28 cellular contexts compared by ENCODE assay signal in the genomic region with DNA sequence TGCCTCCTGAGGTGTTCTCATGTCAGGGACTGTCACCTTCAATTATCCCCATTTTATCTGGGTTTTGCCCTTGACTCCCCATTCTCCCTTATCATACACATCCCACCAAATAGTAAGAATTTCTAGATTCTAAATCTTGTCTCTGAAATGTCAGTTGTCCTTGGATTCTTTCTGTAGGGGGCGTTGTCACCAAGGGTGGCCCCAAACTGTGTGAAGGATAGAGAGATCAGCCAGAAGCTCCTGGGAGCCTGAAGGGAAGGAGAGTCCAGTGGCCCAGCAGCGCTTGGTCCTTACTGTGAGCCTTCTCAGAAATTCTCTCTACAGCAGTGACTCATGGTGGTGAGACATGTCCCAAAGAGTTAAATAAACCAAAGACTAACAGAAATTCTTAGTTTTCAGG.
"Had no signal": no experiment of that assay in that cellular context is flagged by ENCODE, and none has a peak within 500 bp of the region (broad histone marks: within the 10 kb centered on the region; RNA-seq: fewer than 3 reads in every experiment).

No MANE protein-coding gene starts in this region.

- H3K27ac ChIP-seq: ascending aorta, brain microvascular endothelial cell, epithelial cell of prostate, WERI-Rb-1 had no signal

- H3K36me3 Mint-ChIP-seq: activated CD4-positive, alpha-beta memory T cell treated with anti-CD3 and anti-CD28 coated beads for 36 hours; activated naive CD4-positive, alpha-beta T cell treated with anti-CD3 and anti-CD28 coated beads, Interleukin-2, amount 10 ng/mL, durations not matched to agents 7 days and 5 days; activated naive CD4-positive, alpha-beta T cell treated with anti-CD3 and anti-CD28 coated beads, Interleukin-2, amount 50 U/mL, for 72 hours; activated naive CD8-positive, alpha-beta T cell treated with anti-CD3 and anti-CD28 coated beads, Interleukin-2, amount 10 ng/mL, durations not matched to agents 7 days and 5 days had no signal

- H3K4me3 ChIP-seq: ascending aorta had no signal

- H3K9me3 Mint-ChIP-seq: activated CD4-positive, alpha-beta memory T cell treated with anti-CD3 and anti-CD28 coated beads for 36 hours; activated CD4-positive, alpha-beta T cell treated with anti-CD3 and anti-CD28 coated beads, Interleukin-2, amount 10 ng/mL, durations not matched to agents 24 days and 14 days; activated naive CD4-positive, alpha-beta T cell treated with anti-CD3 and anti-CD28 coated beads, Interleukin-2, amount 10 ng/mL, durations not matched to agents 7 days and 5 days; activated naive CD4-positive, alpha-beta T cell treated with anti-CD3 and anti-CD28 coated beads, Interleukin-2, amount 50 U/mL, for 72 hours; activated naive CD8-positive, alpha-beta T cell treated with anti-CD3 and anti-CD28 coated beads, Interleukin-2, amount 10 ng/mL, durations not matched to agents 7 days and 5 days; activated T-cell treated with anti-CD3 and anti-CD28 coated beads, Interleukin-2, amount 50 U/mL, for 24 hours; activated T-cell treated with anti-CD3 and anti-CD28 coated beads, Interleukin-2, amount 50 U/mL, for 72 hours; T-helper 2 cell treated with Interferon-gamma antibody and Interleukin-4, amounts not matched to agents 5 μg/mL and 100 μg/mL, for 36 hours had no signal

- H3K4me3 Mint-ChIP-seq: activated CD4-positive, alpha-beta memory T cell treated with anti-CD3 and anti-CD28 coated beads for 36 hours; activated CD4-positive, alpha-beta T cell treated with anti-CD3 and anti-CD28 coated beads for 36 hours; activated CD4-positive, alpha-beta T cell treated with anti-CD3 and anti-CD28 coated beads, Interleukin-2, amount 10 ng/mL, durations not matched to agents 24 days and 14 days; activated CD8-positive, alpha-beta T cell treated with anti-CD3 and anti-CD28 coated beads, Interleukin-2, amount 10 ng/mL, durations not matched to agents 7 days and 5 days; activated naive CD4-positive, alpha-beta T cell treated with anti-CD3 and anti-CD28 coated beads, Interleukin-2, amount 10 ng/mL, durations not matched to agents 7 days and 5 days; activated naive CD8-positive, alpha-beta T cell treated with anti-CD3 and anti-CD28 coated beads, Interleukin-2, amount 10 ng/mL, durations not matched to agents 7 days and 5 days; activated T-cell treated with anti-CD3 and anti-CD28 coated beads, Interleukin-2, amount 50 U/mL, for 24 hours; activated T-cell treated with anti-CD3 and anti-CD28 coated beads, Interleukin-2, amount 50 U/mL, for 72 hours; effector memory CD8-positive, alpha-beta T cell; T-helper 17 cell; T-helper 2 cell treated with Interferon-gamma antibody and Interleukin-4, amounts not matched to agents 5 μg/mL and 100 μg/mL, for 36 hours had no signal

- H3K4me1 ChIP-seq: ascending aorta had no signal

- ATAC-seq: activated CD4-positive, alpha-beta T cell treated with anti-CD3 and anti-CD28 coated beads for 36 hours; activated CD8-positive, alpha-beta T cell treated with anti-CD3 and anti-CD28 coated beads, Interleukin-2, amount 10 ng/mL, durations not matched to agents 7 days and 5 days; activated naive CD4-positive, alpha-beta T cell treated with anti-CD3 and anti-CD28 coated beads, Interleukin-2, amount 50 U/mL, for 72 hours; activated T-cell treated with anti-CD3 and anti-CD28 coated beads, Interleukin-2, amount 50 U/mL, for 72 hours; effector memory CD8-positive, alpha-beta T cell; T-helper 17 cell had no signal

- H3K36me3 ChIP-seq: ascending aorta, brain microvascular endothelial cell, WERI-Rb-1 had no signal

- H3K4me1 Mint-ChIP-seq: activated CD4-positive, alpha-beta T cell treated with anti-CD3 and anti-CD28 coated beads for 36 hours; activated CD4-positive, alpha-beta T cell treated with anti-CD3 and anti-CD28 coated beads, Interleukin-2, amount 10 ng/mL, durations not matched to agents 24 days and 14 days; activated naive CD4-positive, alpha-beta T cell treated with anti-CD3 and anti-CD28 coated beads, Interleukin-2, amount 10 ng/mL, durations not matched to agents 7 days and 5 days; activated naive CD8-positive, alpha-beta T cell treated with anti-CD3 and anti-CD28 coated beads, Interleukin-2, amount 10 ng/mL, durations not matched to agents 7 days and 5 days; T-helper 17 cell had no signal

- H3K27me3 ChIP-seq: ascending aorta, brain microvascular endothelial cell had no signal

- H3K9me3 ChIP-seq: ascending aorta had no signal

- H3K27ac Mint-ChIP-seq: activated CD4-positive, alpha-beta memory T cell treated with anti-CD3 and anti-CD28 coated beads for 36 hours; activated CD4-positive, alpha-beta T cell treated with anti-CD3 and anti-CD28 coated beads for 36 hours; activated CD4-positive, alpha-beta T cell treated with anti-CD3 and anti-CD28 coated beads, Interleukin-2, amount 10 ng/mL, durations not matched to agents 24 days and 14 days; activated CD8-positive, alpha-beta T cell treated with anti-CD3 and anti-CD28 coated beads, Interleukin-2, amount 10 ng/mL, durations not matched to agents 7 days and 5 days; activated naive CD4-positive, alpha-beta T cell treated with anti-CD3 and anti-CD28 coated beads, Interleukin-2, amount 10 ng/mL, durations not matched to agents 7 days and 5 days; activated naive CD4-positive, alpha-beta T cell treated with anti-CD3 and anti-CD28 coated beads, Interleukin-2, amount 50 U/mL, for 72 hours; activated naive CD8-positive, alpha-beta T cell treated with anti-CD3 and anti-CD28 coated beads, Interleukin-2, amount 10 ng/mL, durations not matched to agents 7 days and 5 days; activated T-cell treated with anti-CD3 and anti-CD28 coated beads, Interleukin-2, amount 50 U/mL, for 24 hours; activated T-cell treated with anti-CD3 and anti-CD28 coated beads, Interleukin-2, amount 50 U/mL, for 72 hours; effector memory CD8-positive, alpha-beta T cell; T-helper 17 cell; T-helper 2 cell treated with Interferon-gamma antibody and Interleukin-4, amounts not matched to agents 5 μg/mL and 100 μg/mL, for 36 hours had no signal

- DNase-seq: activated CD4-positive, alpha-beta memory T cell treated with anti-CD3 and anti-CD28 coated beads for 36 hours; activated CD4-positive, alpha-beta T cell treated with anti-CD3 and anti-CD28 coated beads for 36 hours; activated CD4-positive, alpha-beta T cell treated with anti-CD3 and anti-CD28 coated beads, Interleukin-2, amount 10 ng/mL, durations not matched to agents 24 days and 14 days; activated CD4-positive, CD25-positive, alpha-beta regulatory T cell; activated CD4-positive, CD25-positive, alpha-beta regulatory T cell treated with anti-CD3 and anti-CD28 coated beads, Interleukin-2, amount 50 U/mL, for 72 hours; activated CD8-positive, alpha-beta memory T cell treated with anti-CD3 and anti-CD28 coated beads, Interleukin-2, amount 50 U/mL, for 48 hours; activated CD8-positive, alpha-beta T cell treated with anti-CD3 and anti-CD28 coated beads, Interleukin-2, amount 10 ng/mL, durations not matched to agents 7 days and 5 days; activated gamma-delta T cell; activated naive CD4-positive, alpha-beta T cell; activated naive CD4-positive, alpha-beta T cell treated with anti-CD3 and anti-CD28 coated beads, Interleukin-2, amount 10 ng/mL, durations not matched to agents 7 days and 5 days; activated naive CD8-positive, alpha-beta T cell treated with anti-CD3 and anti-CD28 coated beads, Interleukin-2, amount 10 ng/mL, durations not matched to agents 7 days and 5 days; activated T-cell treated with anti-CD3 and anti-CD28 coated beads for 4 hours; activated T-cell treated with anti-CD3 and anti-CD28 coated beads, Interleukin-2, amount 50 U/mL, for 24 hours; activated T-cell treated with anti-CD3 and anti-CD28 coated beads, Interleukin-2, amount 50 U/mL, for 72 hours; brain microvascular endothelial cell; cortex of kidney; dermis blood vessel endothelial cell; effector CD4-positive, alpha-beta T cell; effector memory CD8-positive, alpha-beta T cell; head of caudate nucleus; T-helper 1 cell; T-helper 17 cell; T1000; WERI-Rb-1 had no signal

- H3K27me3 Mint-ChIP-seq: activated CD4-positive, alpha-beta memory T cell treated with anti-CD3 and anti-CD28 coated beads for 36 hours; activated CD4-positive, alpha-beta T cell treated with anti-CD3 and anti-CD28 coated beads for 36 hours; activated CD4-positive, alpha-beta T cell treated with anti-CD3 and anti-CD28 coated beads, Interleukin-2, amount 10 ng/mL, durations not matched to agents 24 days and 14 days; activated naive CD4-positive, alpha-beta T cell treated with anti-CD3 and anti-CD28 coated beads, Interleukin-2, amount 10 ng/mL, durations not matched to agents 7 days and 5 days; activated naive CD8-positive, alpha-beta T cell treated with anti-CD3 and anti-CD28 coated beads, Interleukin-2, amount 10 ng/mL, durations not matched to agents 7 days and 5 days; activated T-cell treated with anti-CD3 and anti-CD28 coated beads, Interleukin-2, amount 50 U/mL, for 24 hours; T-helper 17 cell had no signal
